8 cellular contexts compared by ENCODE assay signal in the genomic region with DNA sequence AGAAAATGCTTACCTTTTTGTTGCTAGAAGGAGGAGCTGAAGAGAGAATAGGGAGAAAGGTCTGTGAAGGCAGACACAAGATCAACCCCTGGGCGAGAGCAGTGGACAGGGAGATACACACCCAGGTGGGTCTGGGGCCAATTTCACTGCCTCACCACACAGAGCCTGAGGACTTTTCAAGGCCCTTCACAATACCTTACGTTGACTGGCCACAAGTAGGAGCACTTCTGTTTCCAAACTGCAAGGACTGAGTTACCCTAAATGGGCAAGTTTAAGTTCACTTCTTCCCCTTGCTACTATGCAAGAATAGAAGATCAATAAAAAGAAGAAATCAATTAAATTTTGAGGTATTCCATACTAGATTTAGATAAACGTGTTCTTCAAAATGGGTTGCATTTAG.
DNase-seq lines count a peak whose midpoint lies in the region; ATAC-seq lines count a peak whose summit lies in the region.

No MANE protein-coding gene starts in this region.

- no peaks in the 10 kb centered on the region for H3K9me3 Mint-ChIP-seq in naive B cell

- in situ Hi-C loops in Caki2 (cut with HindIII; ENCODE audit: low pct_unique_long_range_greater_than_20kb, low sequenced_read_pairs) = no loop called here

- DNase-seq in Caki2 (ENCODE audit: low read depth) (peak; percentile 31), NCI-H446 treated with DMSO at 0.1 percent for 48 hours (lab: John Stamatoyannopoulos, UW) (peak; percentile 8), cerebellum (ENCODE audit: low spot score) (peak; percentile 9), naive B cell (no peak), NCI-H187 (lab: John Stamatoyannopoulos, UW) (no peak), occipital lobe (lab: John Stamatoyannopoulos, UW) (no peak)

- no peaks in the 10 kb centered on the region for H3K36me3 Mint-ChIP-seq in naive B cell

- H3K4me3 Mint-ChIP-seq in naive B cell = no peak overlapping the region

- H3K27ac Mint-ChIP-seq in naive B cell = peak overlapping the region in 1 of 6 donors; percentile 71

- H3K27me3 Mint-ChIP-seq in naive B cell = peaks cover 0 to 4% (median 0%) of the 10 kb centered on the region in 3 donors

- ATAC-seq in GM18861 (IDR thresholded peaks at IDR 0.05; ENCODE audit: unreplicated experiment) = peak; percentile 73
- ATAC-seq in HG02885 (IDR thresholded peaks at IDR 0.05; ENCODE audit: poor library complexity, unreplicated experiment) = peak; percentile 93
- peak; percentile 41 to 49 for ATAC-seq in naive B cell (ENCODE audit: low read depth in 2 of 2)

- no peaks in the 10 kb centered on the region for H3K4me1 Mint-ChIP-seq in naive B cell

Comparison
In these comparisons a context has a peak if more than half of its experiments do, and no peak if none do; other contexts are left out.
1. DNase-seq: peak in Caki2 (single experiment), NCI-H446 treated with DMSO at 0.1 percent for 48 hours (single experiment) and cerebellum (single experiment); none in naive B cell (single experiment), NCI-H187 (0 of 2) and occipital lobe (single experiment).
2. Peak in every context shown above with its lines, with median percentiles within 50 percentile points of each other: ATAC-seq.